Comparison of ENCODE assay signal across 35 cellular contexts in genomic region chr13:101939370-101939769, GRCh38.
"Had no signal": no experiment of that assay in that cellular context is flagged by ENCODE, and none has a peak within 500 bp of the region (broad histone marks: within the 10 kb centered on the region; RNA-seq: fewer than 3 reads in every experiment).

No MANE protein-coding gene starts in this region.

- H3K9me3 ChIP-seq: MG63 had no signal

- H3K36me3 ChIP-seq: MG63 had no signal

- DNase-seq: Karpas-422, Kasumi-1, MG63, MM.1S, MV-4-11, NCI-H1048, NCI-H1092, NCI-H1092 treated with DMSO at 0.1 percent for 48 hours, NCI-H1105, NCI-H1105 treated with DMSO at 0.1 percent for 48 hours, NCI-H1417, NCI-H1417 treated with DMSO at 0.1 percent for 48 hours, NCI-H1436, NCI-H1436 treated with DMSO at 0.1 percent for 48 hours, NCI-H146, NCI-H1694, NCI-H1694 treated with DMSO at 0.1 percent for 48 hours, NCI-H187, NCI-H187 treated with DMSO at 0.1 percent for 48 hours, NCI-H1930, NCI-H2029, NCI-H2029 treated with DMSO at 0.1 percent for 48 hours, NCI-H2081, NCI-H2081 treated with DMSO at 0.1 percent for 48 hours, NCI-H2107, NCI-H2171, NCI-H2171 treated with DMSO at 0.1 percent for 48 hours, NCI-H2227 treated with DMSO at 0.1 percent for 48 hours, NCI-H226, NCI-H345, NCI-H446, NCI-H446 treated with DMSO at 0.1 percent for 48 hours, NCI-H510A, NCI-H510A treated with DMSO at 0.1 percent for 48 hours, NCI-H524 had no signal

- H3K27me3 ChIP-seq: MG63 had no signal

- H3K4me3 ChIP-seq: MG63 had no signal
